ENCODE assay signal across 1 cellular context in genomic region chr2:45825001-45825651, GRCh38.
TF ChIP-seq lines count a peak whose summit lies in the region.

No MANE protein-coding gene starts in this region.

TF ChIP-seq in GM23338, 12 proteins besides CTCF, POLR2A, EP300 and RAD21 (continued from another document):
- TF ChIP-seq, protein P1, sequence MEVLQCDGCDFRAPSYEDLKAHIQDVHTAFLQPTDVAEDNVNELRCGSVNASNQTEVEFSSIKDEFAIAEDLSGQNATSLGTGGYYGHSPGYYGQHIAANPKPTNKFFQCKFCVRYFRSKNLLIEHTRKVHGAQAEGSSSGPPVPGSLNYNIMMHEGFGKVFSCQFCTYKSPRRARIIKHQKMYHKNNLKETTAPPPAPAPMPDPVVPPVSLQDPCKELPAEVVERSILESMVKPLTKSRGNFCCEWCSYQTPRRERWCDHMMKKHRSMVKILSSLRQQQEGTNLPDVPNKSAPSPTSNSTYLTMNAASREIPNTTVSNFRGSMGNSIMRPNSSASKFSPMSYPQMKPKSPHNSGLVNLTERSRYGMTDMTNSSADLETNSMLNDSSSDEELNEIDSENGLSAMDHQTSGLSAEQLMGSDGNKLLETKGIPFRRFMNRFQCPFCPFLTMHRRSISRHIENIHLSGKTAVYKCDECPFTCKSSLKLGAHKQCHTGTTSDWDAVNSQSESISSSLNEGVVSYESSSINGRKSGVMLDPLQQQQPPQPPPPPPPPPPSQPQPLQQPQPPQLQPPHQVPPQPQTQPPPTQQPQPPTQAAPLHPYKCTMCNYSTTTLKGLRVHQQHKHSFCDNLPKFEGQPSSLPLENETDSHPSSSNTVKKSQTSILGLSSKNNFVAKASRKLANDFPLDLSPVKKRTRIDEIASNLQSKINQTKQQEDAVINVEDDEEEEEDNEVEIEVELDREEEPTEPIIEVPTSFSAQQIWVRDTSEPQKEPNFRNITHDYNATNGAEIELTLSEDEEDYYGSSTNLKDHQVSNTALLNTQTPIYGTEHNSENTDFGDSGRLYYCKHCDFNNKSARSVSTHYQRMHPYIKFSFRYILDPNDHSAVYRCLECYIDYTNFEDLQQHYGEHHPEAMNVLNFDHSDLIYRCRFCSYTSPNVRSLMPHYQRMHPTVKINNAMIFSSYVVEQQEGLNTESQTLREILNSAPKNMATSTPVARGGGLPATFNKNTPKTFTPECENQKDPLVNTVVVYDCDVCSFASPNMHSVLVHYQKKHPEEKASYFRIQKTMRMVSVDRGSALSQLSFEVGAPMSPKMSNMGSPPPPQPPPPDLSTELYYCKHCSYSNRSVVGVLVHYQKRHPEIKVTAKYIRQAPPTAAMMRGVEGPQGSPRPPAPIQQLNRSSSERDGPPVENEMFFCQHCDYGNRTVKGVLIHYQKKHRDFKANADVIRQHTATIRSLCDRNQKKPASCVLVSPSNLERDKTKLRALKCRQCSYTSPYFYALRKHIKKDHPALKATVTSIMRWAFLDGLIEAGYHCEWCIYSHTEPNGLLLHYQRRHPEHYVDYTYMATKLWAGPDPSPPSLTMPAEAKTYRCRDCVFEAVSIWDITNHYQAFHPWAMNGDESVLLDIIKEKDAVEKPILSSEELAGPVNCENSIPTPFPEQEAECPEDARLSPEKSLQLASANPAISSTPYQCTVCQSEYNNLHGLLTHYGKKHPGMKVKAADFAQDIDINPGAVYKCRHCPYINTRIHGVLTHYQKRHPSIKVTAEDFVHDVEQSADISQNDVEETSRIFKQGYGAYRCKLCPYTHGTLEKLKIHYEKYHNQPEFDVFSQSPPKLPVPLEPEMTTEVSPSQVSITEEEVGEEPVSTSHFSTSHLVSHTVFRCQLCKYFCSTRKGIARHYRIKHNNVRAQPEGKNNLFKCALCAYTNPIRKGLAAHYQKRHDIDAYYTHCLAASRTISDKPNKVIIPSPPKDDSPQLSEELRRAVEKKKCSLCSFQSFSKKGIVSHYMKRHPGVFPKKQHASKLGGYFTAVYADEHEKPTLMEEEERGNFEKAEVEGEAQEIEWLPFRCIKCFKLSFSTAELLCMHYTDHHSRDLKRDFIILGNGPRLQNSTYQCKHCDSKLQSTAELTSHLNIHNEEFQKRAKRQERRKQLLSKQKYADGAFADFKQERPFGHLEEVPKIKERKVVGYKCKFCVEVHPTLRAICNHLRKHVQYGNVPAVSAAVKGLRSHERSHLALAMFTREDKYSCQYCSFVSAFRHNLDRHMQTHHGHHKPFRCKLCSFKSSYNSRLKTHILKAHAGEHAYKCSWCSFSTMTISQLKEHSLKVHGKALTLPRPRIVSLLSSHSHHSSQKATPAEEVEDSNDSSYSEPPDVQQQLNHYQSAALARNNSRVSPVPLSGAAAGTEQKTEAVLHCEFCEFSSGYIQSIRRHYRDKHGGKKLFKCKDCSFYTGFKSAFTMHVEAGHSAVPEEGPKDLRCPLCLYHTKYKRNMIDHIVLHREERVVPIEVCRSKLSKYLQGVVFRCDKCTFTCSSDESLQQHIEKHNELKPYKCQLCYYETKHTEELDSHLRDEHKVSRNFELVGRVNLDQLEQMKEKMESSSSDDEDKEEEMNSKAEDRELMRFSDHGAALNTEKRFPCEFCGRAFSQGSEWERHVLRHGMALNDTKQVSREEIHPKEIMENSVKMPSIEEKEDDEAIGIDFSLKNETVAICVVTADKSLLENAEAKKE (CRISPR knock-in tag; IDR thresholded peaks at IDR 0.05), result no peak
- TF ChIP-seq EZH2 (IDR thresholded peaks at IDR 0.05; ENCODE audit: low read depth, unreplicated experiment) (no peak), REST (IDR thresholded peaks at IDR 0.05; ENCODE audit: unreplicated experiment) (no peak)
- TF ChIP-seq, protein P2, sequence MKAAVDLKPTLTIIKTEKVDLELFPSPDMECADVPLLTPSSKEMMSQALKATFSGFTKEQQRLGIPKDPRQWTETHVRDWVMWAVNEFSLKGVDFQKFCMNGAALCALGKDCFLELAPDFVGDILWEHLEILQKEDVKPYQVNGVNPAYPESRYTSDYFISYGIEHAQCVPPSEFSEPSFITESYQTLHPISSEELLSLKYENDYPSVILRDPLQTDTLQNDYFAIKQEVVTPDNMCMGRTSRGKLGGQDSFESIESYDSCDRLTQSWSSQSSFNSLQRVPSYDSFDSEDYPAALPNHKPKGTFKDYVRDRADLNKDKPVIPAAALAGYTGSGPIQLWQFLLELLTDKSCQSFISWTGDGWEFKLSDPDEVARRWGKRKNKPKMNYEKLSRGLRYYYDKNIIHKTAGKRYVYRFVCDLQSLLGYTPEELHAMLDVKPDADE (IDR thresholded peaks at IDR 0.05), result no peak
TF ChIP-seq in GM23338: peak in this region for 0.
